15 cellular contexts compared by ENCODE assay signal in the genomic region with DNA sequence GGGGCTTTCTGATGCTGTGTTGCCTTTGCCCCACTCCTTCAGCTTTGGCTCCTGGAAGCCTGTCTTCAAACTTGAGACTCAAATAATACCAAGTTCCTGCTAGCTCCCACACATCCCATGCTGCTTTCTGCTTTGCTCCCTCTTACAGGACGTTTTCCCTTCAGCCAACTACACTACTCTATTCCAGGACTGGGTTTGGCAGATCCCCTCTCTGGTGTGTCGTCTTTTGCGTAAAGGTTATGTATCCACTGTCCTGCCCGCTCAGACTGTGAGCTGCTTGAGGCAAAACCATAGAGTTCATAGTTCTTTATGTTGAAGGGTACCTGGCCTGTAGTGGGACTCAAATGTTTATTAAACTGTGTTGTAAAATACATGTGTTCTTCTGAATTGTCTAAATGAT.
"Had no signal": no experiment of that assay in that cellular context is flagged by ENCODE, and none has a peak within 500 bp of the region (broad histone marks: within the 10 kb centered on the region; RNA-seq: fewer than 3 reads in every experiment).

No MANE protein-coding gene starts in this region.

- H3K27me3 Mint-ChIP-seq: dendritic cell treated with granulocyte-macrophage colony-stimulating factor and Interleukin-4, amounts not matched to agents 40 ng/mL and 50 ng/mL, for 4 days had no signal

- H3K27ac Mint-ChIP-seq: activated CD4-positive, alpha-beta memory T cell treated with anti-CD3 and anti-CD28 coated beads for 36 hours; activated naive CD8-positive, alpha-beta T cell; dendritic cell treated with granulocyte-macrophage colony-stimulating factor and Interleukin-4, amounts not matched to agents 40 ng/mL and 50 ng/mL, for 4 days; stimulated activated naive CD8-positive, alpha-beta T cell treated with anti-CD3 and anti-CD28 coated beads, Interleukin-15, Interleukin-2, amounts not matched to agents 100 ng/mL and 50 ng/mL, for 24 hours had no signal

- H3K4me3 ChIP-seq: cardiac muscle cell, spleen had no signal

- H3K4me1 ChIP-seq: parathyroid adenoma, spleen had no signal

- ATAC-seq: activated T-cell treated with anti-CD3 and anti-CD28 coated beads, Interleukin-2, amount 50 U/mL, for 4 hours; esophagus mucosa had no signal

- H3K4me3 Mint-ChIP-seq: activated CD4-positive, alpha-beta memory T cell treated with anti-CD3 and anti-CD28 coated beads for 36 hours; activated naive CD8-positive, alpha-beta T cell; activated T-cell treated with anti-CD3 and anti-CD28 coated beads, Interleukin-2, amount 50 U/mL, for 4 hours; dendritic cell treated with granulocyte-macrophage colony-stimulating factor and Interleukin-4, amounts not matched to agents 40 ng/mL and 50 ng/mL, for 4 days; stimulated activated naive CD8-positive, alpha-beta T cell treated with anti-CD3 and anti-CD28 coated beads, Interleukin-15, Interleukin-2, amounts not matched to agents 100 ng/mL and 50 ng/mL, for 24 hours had no signal

- H3K27me3 ChIP-seq: cardiac muscle cell, spleen had no signal

- H3K9me3 Mint-ChIP-seq: activated T-cell treated with anti-CD3 and anti-CD28 coated beads, Interleukin-2, amount 50 U/mL, for 4 hours; dendritic cell treated with granulocyte-macrophage colony-stimulating factor and Interleukin-4, amounts not matched to agents 40 ng/mL and 50 ng/mL, for 4 days; stimulated activated naive CD8-positive, alpha-beta T cell treated with anti-CD3 and anti-CD28 coated beads, Interleukin-15, Interleukin-2, amounts not matched to agents 100 ng/mL and 50 ng/mL, for 24 hours had no signal

- H3K36me3 ChIP-seq: cardiac muscle cell, spleen had no signal

- H3K27ac ChIP-seq: cardiac muscle cell, parathyroid adenoma, spleen had no signal

- H3K9me3 ChIP-seq: spleen had no signal

- DNase-seq: activated CD4-positive, alpha-beta memory T cell treated with anti-CD3 and anti-CD28 coated beads for 36 hours; activated CD4-positive, alpha-beta T cell treated with anti-CD3 and anti-CD28 coated beads for 1 hour; activated gamma-delta T cell; activated T-cell treated with anti-CD3 and anti-CD28 coated beads, Interleukin-2, amount 50 U/mL, for 4 hours; amygdala; retina; spleen; stimulated activated CD4-positive, alpha-beta T cell treated with anti-CD3 and anti-CD28 coated beads, Interleukin-2, amount 100 ng/mL, for 24 hours; T1000 had no signal

- H3K36me3 Mint-ChIP-seq: activated CD4-positive, alpha-beta memory T cell treated with anti-CD3 and anti-CD28 coated beads for 36 hours; activated naive CD8-positive, alpha-beta T cell had no signal
